In genomic region chr16:26816885-26817571, GRCh38 we compare ENCODE assay signal across 14 cellular contexts.
DNase-seq lines count a peak whose midpoint lies in the region; TF ChIP-seq lines count a peak whose summit lies in the region.
"Had no signal": no experiment of that assay in that cellular context is flagged by ENCODE, and none has a peak within 500 bp of the region (broad histone marks: within the 10 kb centered on the region; RNA-seq: fewer than 3 reads in every experiment).

No MANE protein-coding gene starts in this region.

- no peaks in the 10 kb centered on the region for H3K27me3 ChIP-seq in right atrium auricular region
- H3K27me3 ChIP-seq: BLaER1 treated with 17β-estradiol and CSF1 and Interleukin-3, amounts not matched to agents 10 nM and 100 nM had no signal

- H3K36me3 Mint-ChIP-seq in HFFc6 (ENCODE audit: low read depth): no peaks in the 10 kb centered on the region

- H3K4me3 ChIP-seq in right atrium auricular region: no peak overlapping the region
- H3K4me3 ChIP-seq: BLaER1 treated with 17β-estradiol and CSF1 and Interleukin-3, amounts not matched to agents 10 nM and 100 nM; heart left ventricle; psoas muscle had no signal

- H3K36me3 ChIP-seq in right atrium auricular region: no peaks in the 10 kb centered on the region
- H3K36me3 ChIP-seq: BLaER1 treated with 17β-estradiol and CSF1 and Interleukin-3, amounts not matched to agents 10 nM and 100 nM; heart left ventricle had no signal

- DNase-seq in AG08395 (ENCODE audit: low spot score) (peak; percentile 75), HFFc6 (peak; percentile 40), SW480 (ENCODE audit: low spot score) (peak; percentile 60), fibroblast of the conjunctiva (ENCODE audit: low read depth) (peak; percentile 38), right atrium auricular region (ENCODE audit: low spot score) (no peak), HPDE6-E6E7 (ENCODE audit: extremely low spot score) (no peak), NCI-H1436 (lab: John Stamatoyannopoulos, UW) (no peak)
- no peak for DNase-seq in stimulated activated CD4-positive, alpha-beta T cell treated with anti-CD3 and anti-CD28 coated beads, Interleukin-4, amount 100 ng/mL, for 24 hours
- DNase-seq: DMS79 treated with DMSO at 0.1 percent for 48 hours, heart left ventricle, left colon, NCI-H2171, psoas muscle had no signal

- H3K4me1 ChIP-seq in right atrium auricular region: no peaks in the 10 kb centered on the region
- H3K4me1 ChIP-seq: heart left ventricle, psoas muscle had no signal

- peak overlapping the region; percentile 43 for H3K27ac Mint-ChIP-seq in HFFc6

- H3K4me3 Mint-ChIP-seq in HFFc6: peak overlapping the region; percentile 74

- H3K9me3 ChIP-seq in right atrium auricular region: no peaks in the 10 kb centered on the region
- H3K9me3 ChIP-seq: heart left ventricle, psoas muscle had no signal

- no peaks in the 10 kb centered on the region for H3K9me3 Mint-ChIP-seq in HFFc6

- peaks cover 3% of the 10 kb centered on the region for H3K27me3 Mint-ChIP-seq in HFFc6 (ENCODE audit: insufficient read depth)

- no peak overlapping the region for H3K27ac ChIP-seq in right atrium auricular region
- H3K27ac ChIP-seq: BLaER1 treated with 17β-estradiol and CSF1 and Interleukin-3, amounts not matched to agents 10 nM and 100 nM; heart left ventricle; psoas muscle had no signal

- H3K4me1 Mint-ChIP-seq in HFFc6 (ENCODE audit: low read depth): peaks cover 18% of the 10 kb centered on the region

- TF ChIP-seq CTCF in HFFc6 (IDR thresholded peaks at IDR 0.05) (no peak), right atrium auricular region (IDR thresholded peaks at IDR 0.05) (no peak)

Comparison
In these comparisons a context has a peak if more than half of its experiments do, and no peak if none do; other contexts are left out.
1. DNase-seq: peak in AG08395 (single experiment), HFFc6 (single experiment), SW480 (single experiment) and fibroblast of the conjunctiva (single experiment); none in right atrium auricular region (single experiment), stimulated activated CD4-positive, alpha-beta T cell treated with anti-CD3 and anti-CD28 coated beads, Interleukin-4, amount 100 ng/mL, for 24 hours (single experiment), HPDE6-E6E7 (single experiment) and NCI-H1436 (single experiment).